ENCODE assay signal across 27 cellular contexts in the genomic region with DNA sequence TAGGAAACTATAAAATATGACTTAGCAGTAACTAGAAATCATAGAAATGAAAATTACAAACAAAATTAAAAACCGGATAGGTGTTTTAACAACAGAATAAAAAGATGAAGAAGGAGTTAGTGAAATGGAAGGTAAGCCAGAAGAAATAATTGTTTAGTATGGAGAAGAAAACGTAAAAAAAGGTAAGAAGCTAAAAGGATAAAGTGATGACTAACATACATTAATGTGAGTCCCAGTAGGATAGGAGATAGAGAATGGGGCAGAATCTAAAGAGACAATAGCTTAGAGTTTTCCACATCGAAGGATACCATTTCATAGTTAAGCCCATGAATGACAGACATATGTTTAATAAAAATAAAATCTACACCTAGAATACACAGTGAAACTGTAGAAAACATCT. TPM values are rescaled to one million over a fixed set of nuclear protein-coding genes. Genes with fewer than 3 reads are reported as not detected.
A peak's percentile ranks its signal among the peaks of the same experiment; 100 is the strongest.
DNase-seq lines count a peak whose midpoint lies in the region; ATAC-seq and TF ChIP-seq lines count a peak whose summit lies in the region.
"Had no signal": no experiment of that assay in that cellular context is flagged by ENCODE, and none has a peak within 500 bp of the region (broad histone marks: within the 10 kb centered on the region; RNA-seq: fewer than 3 reads in every experiment).

No MANE protein-coding gene starts in this region.

- H3K4me3 Mint-ChIP-seq in activated CD8-positive, alpha-beta T cell treated with anti-CD3 and anti-CD28 coated beads for 36 hours, result no peak overlapping the region
- H3K4me3 Mint-ChIP-seq in activated CD8-positive, alpha-beta T cell treated with anti-CD3 and anti-CD28 coated beads, Interleukin-2, amount 10 ng/mL, durations not matched to agents 7 days and 5 days, result no peak overlapping the region
- no peak overlapping the region for H3K4me3 Mint-ChIP-seq in activated naive CD8-positive, alpha-beta T cell treated with anti-CD3 and anti-CD28 coated beads for 36 hours
- no peak overlapping the region for H3K4me3 Mint-ChIP-seq in naive thymus-derived CD4-positive, alpha-beta T cell
- H3K4me3 Mint-ChIP-seq: B cell; T-helper 1 cell treated with Interleukin-12 subunit alpha and Interleukin-12 subunit beta and Interleukin-4 antibody, amounts not matched to agents 30 μg/mL and 1 μg/mL, for 36 hours had no signal

- H3K4me1 Mint-ChIP-seq in activated CD8-positive, alpha-beta T cell treated with anti-CD3 and anti-CD28 coated beads for 36 hours (ENCODE audit: low read depth), result peaks cover 34% of the 10 kb centered on the region
- peaks cover 7% of the 10 kb centered on the region for H3K4me1 Mint-ChIP-seq in activated CD8-positive, alpha-beta T cell treated with anti-CD3 and anti-CD28 coated beads, Interleukin-2, amount 10 ng/mL, durations not matched to agents 7 days and 5 days (ENCODE audit: low read depth)
- H3K4me1 Mint-ChIP-seq in activated naive CD8-positive, alpha-beta T cell treated with anti-CD3 and anti-CD28 coated beads for 36 hours, result peaks cover 39% of the 10 kb centered on the region
- peaks cover 11 to 56% (median 50%) of the 10 kb centered on the region in 7 donors for H3K4me1 Mint-ChIP-seq in naive thymus-derived CD4-positive, alpha-beta T cell

- H3K36me3 Mint-ChIP-seq in activated CD8-positive, alpha-beta T cell treated with anti-CD3 and anti-CD28 coated beads for 36 hours (ENCODE audit: low read depth), result peaks cover 32% of the 10 kb centered on the region
- peaks cover 23% of the 10 kb centered on the region for H3K36me3 Mint-ChIP-seq in activated CD8-positive, alpha-beta T cell treated with anti-CD3 and anti-CD28 coated beads, Interleukin-2, amount 10 ng/mL, durations not matched to agents 7 days and 5 days (ENCODE audit: low read depth)
- H3K36me3 Mint-ChIP-seq in activated naive CD8-positive, alpha-beta T cell treated with anti-CD3 and anti-CD28 coated beads for 36 hours, result peaks cover 34% of the 10 kb centered on the region
- peaks cover 0 to 31% (median 13%) of the 10 kb centered on the region in 5 donors for H3K36me3 Mint-ChIP-seq in naive thymus-derived CD4-positive, alpha-beta T cell

- no peak overlapping the region for H3K27ac ChIP-seq in HCT116 (ENCODE audit: low read depth, low read length)
- H3K27ac ChIP-seq in naive thymus-derived CD4-positive, alpha-beta T cell (ENCODE audit: low read depth, low read length), result no peak overlapping the region
- H3K27ac ChIP-seq: colonic mucosa, neutrophil, SJSA1, tibial artery had no signal

- no peak for TF ChIP-seq RAD21 in HCT116 (IDR thresholded peaks at IDR 0.05; ENCODE audit: low read depth)

- TF ChIP-seq POLR2A in HCT116 (IDR thresholded peaks at IDR 0.05; ENCODE audit: borderline replicate concordance, extremely low read depth, insufficient read depth, insufficient read length), result no peak

- no peak overlapping the region for H2AFZ ChIP-seq in HCT116 (ENCODE audit: low read depth, low read length, poor library complexity, severe bottlenecking)

- CTCF ChIA-PET in activated CD8-positive, alpha-beta T cell treated with anti-CD3 and anti-CD28 coated beads for 36 hours (lab: Charles Lee), result interaction anchor here (1.5 kb wide), 1 partner anchor 476 kb away, joined by 3 read pairs; no protein-coding TSS in a partner anchor
- CTCF ChIA-PET in activated CD8-positive, alpha-beta T cell treated with anti-CD3 and anti-CD28 coated beads, Interleukin-2, amount 10 ng/mL, durations not matched to agents 7 days and 5 days (lab: Charles Lee), result no interaction called here
- CTCF ChIA-PET in HCT116 (lab: Charles Lee), result no interaction called here
- CTCF ChIA-PET in naive thymus-derived CD4-positive, alpha-beta T cell (lab: Charles Lee), result no interaction called here

- POLR2A ChIA-PET in activated CD8-positive, alpha-beta T cell treated with anti-CD3 and anti-CD28 coated beads for 36 hours (lab: Charles Lee), result interaction anchor here (1.2 to 1.5 kb wide), 2 partner anchors 21 to 24 kb away, joined by 4 to 5 read pairs; no protein-coding TSS in a partner anchor
- POLR2A ChIA-PET in activated CD8-positive, alpha-beta T cell treated with anti-CD3 and anti-CD28 coated beads, Interleukin-2, amount 10 ng/mL, durations not matched to agents 7 days and 5 days (lab: Charles Lee), result no interaction called here
- POLR2A ChIA-PET in HCT116 (lab: Charles Lee), result no interaction called here
- POLR2A ChIA-PET in naive thymus-derived CD4-positive, alpha-beta T cell (lab: Charles Lee), result interaction anchor here (1.1 kb wide), 1 partner anchor 24 kb away, joined by 7 read pairs; no protein-coding TSS in a partner anchor

- intact Hi-C loops in activated CD8-positive, alpha-beta T cell treated with anti-CD3 and anti-CD28 coated beads for 36 hours (cut with micrococcal nuclease), result no loop called here
- intact Hi-C loops in HCT116 (cut with micrococcal nuclease), result no loop called here
- intact Hi-C loops in naive thymus-derived CD4-positive, alpha-beta T cell (cut with micrococcal nuclease), result no loop called here

- no peak for DNase-seq in activated CD8-positive, alpha-beta T cell treated with anti-CD3 and anti-CD28 coated beads for 36 hours
- no peak for DNase-seq in activated CD8-positive, alpha-beta T cell treated with anti-CD3 and anti-CD28 coated beads, Interleukin-2, amount 10 ng/mL, durations not matched to agents 7 days and 5 days
- no peak for DNase-seq in HCT116 (ENCODE audit: low read depth, low spot score)
- DNase-seq in activated naive CD8-positive, alpha-beta T cell treated with anti-CD3 and anti-CD28 coated beads for 36 hours, result no peak
- no peak for DNase-seq in naive thymus-derived CD4-positive, alpha-beta T cell
- no peak for DNase-seq in CD1c-positive myeloid dendritic cell (ENCODE audit: extremely low spot score)
- DNase-seq in NCI-H2107 (lab: John Stamatoyannopoulos, UW), result no peak
- DNase-seq: activated CD4-positive, CD25-positive, alpha-beta regulatory T cell treated with anti-CD3 and anti-CD28 coated beads, Interleukin-2, amount 50 U/mL, for 72 hours; activated T-cell treated with anti-CD3 and anti-CD28 coated beads, Interleukin-2, amount 50 U/mL, for 1 hour; colonic mucosa; COR-L47; DMS79; GF-D8; HCEC 1CT; hypothalamus; KBM-7; NCI-H1105; NCI-H1930; NCI-H526 treated with DMSO at 0.1 percent for 48 hours; stimulated activated CD4-positive, alpha-beta T cell treated with anti-CD3 and anti-CD28 coated beads, Interleukin-15, amount 100 ng/mL, for 24 hours; stomach; tibial artery had no signal

- no peaks in the 10 kb centered on the region for H3K4me1 ChIP-seq in HCT116 (ENCODE audit: control insufficient read depth in 1 of 2, insufficient read depth in 2 of 2, low read length in 2 of 2)
- H3K4me1 ChIP-seq in naive thymus-derived CD4-positive, alpha-beta T cell (ENCODE audit: control insufficient read depth in 2 of 2, insufficient read depth in 2 of 2, low read length in 2 of 2), result no peaks in the 10 kb centered on the region
- H3K4me1 ChIP-seq: colonic mucosa, SJSA1, tibial artery had no signal

- H3K9me3 Mint-ChIP-seq in activated CD8-positive, alpha-beta T cell treated with anti-CD3 and anti-CD28 coated beads for 36 hours, result no peaks in the 10 kb centered on the region
- no peaks in the 10 kb centered on the region for H3K9me3 Mint-ChIP-seq in activated CD8-positive, alpha-beta T cell treated with anti-CD3 and anti-CD28 coated beads, Interleukin-2, amount 10 ng/mL, durations not matched to agents 7 days and 5 days (ENCODE audit: insufficient read depth)
- H3K9me3 Mint-ChIP-seq in activated naive CD8-positive, alpha-beta T cell treated with anti-CD3 and anti-CD28 coated beads for 36 hours, result no peaks in the 10 kb centered on the region
- H3K9me3 Mint-ChIP-seq in naive thymus-derived CD4-positive, alpha-beta T cell, result no peaks in the 10 kb centered on the region
- H3K9me3 Mint-ChIP-seq: T-helper 1 cell treated with Interleukin-12 subunit alpha and Interleukin-12 subunit beta and Interleukin-4 antibody, amounts not matched to agents 30 μg/mL and 1 μg/mL, for 36 hours had no signal

- no peak overlapping the region for H3K4me2 ChIP-seq in HCT116 (ENCODE audit: low read length)

- no peak overlapping the region for H3K9ac ChIP-seq in HCT116 (ENCODE audit: low read length)

- no peak overlapping the region for H3K4me3 ChIP-seq in HCT116 (replicated peaks in 1 of 2; ENCODE audit: low read depth in 1 of 2, low read length in 2 of 2)
- H3K4me3 ChIP-seq in naive thymus-derived CD4-positive, alpha-beta T cell (ENCODE audit: low read length), result no peak overlapping the region
- H3K4me3 ChIP-seq: colonic mucosa, SJSA1, stomach, tibial artery had no signal

- H4K20me1 ChIP-seq in HCT116 (ENCODE audit: insufficient read depth), result no peaks in the 10 kb centered on the region

- no peaks in the 10 kb centered on the region for H3K9me2 ChIP-seq in HCT116 (ENCODE audit: insufficient read depth)

- RAD21 ChIA-PET in HCT116 (lab: Charles Lee; ENCODE audit: low non-redundant PET in 1 of 2, low total read pairs in 2 of 2, uncharacterized antibody in 2 of 2, unreplicated experiment in 2 of 2), result no interaction called here

- peak overlapping the region; percentile 51 for H3K27ac Mint-ChIP-seq in activated CD8-positive, alpha-beta T cell treated with anti-CD3 and anti-CD28 coated beads for 36 hours
- no peak overlapping the region for H3K27ac Mint-ChIP-seq in activated CD8-positive, alpha-beta T cell treated with anti-CD3 and anti-CD28 coated beads, Interleukin-2, amount 10 ng/mL, durations not matched to agents 7 days and 5 days
- H3K27ac Mint-ChIP-seq in activated naive CD8-positive, alpha-beta T cell treated with anti-CD3 and anti-CD28 coated beads for 36 hours, result peak overlapping the region; percentile 4
- H3K27ac Mint-ChIP-seq in naive thymus-derived CD4-positive, alpha-beta T cell, result peak overlapping the region in 7 of 9 donors; percentile 1 to 82 (median 23)
- H3K27ac Mint-ChIP-seq: B cell; T-helper 1 cell treated with Interleukin-12 subunit alpha and Interleukin-12 subunit beta and Interleukin-4 antibody, amounts not matched to agents 30 μg/mL and 1 μg/mL, for 36 hours had no signal

- H3K79me2 ChIP-seq in HCT116 (ENCODE audit: insufficient read depth, low read length), result peaks cover 92% of the 10 kb centered on the region

- H3K36me3 ChIP-seq in HCT116 (ENCODE audit: control insufficient read depth in 1 of 2, insufficient read depth in 2 of 2, low read length in 2 of 2), result peaks cover 0 to 4% of the 10 kb centered on the region in 2 experiments; a peak in 2 of 4 replicates
- peaks cover 0 to 5% (median 0%) of the 10 kb centered on the region in 3 experiments for H3K36me3 ChIP-seq in naive thymus-derived CD4-positive, alpha-beta T cell (ENCODE audit: control insufficient read depth in 2 of 3, insufficient read depth in 3 of 3, low read length in 3 of 3)
- H3K36me3 ChIP-seq: colonic mucosa, neutrophil had no signal

- H3K9me3 ChIP-seq in HCT116 (ENCODE audit: control insufficient read depth in 1 of 2, insufficient read depth in 1 of 2, low read depth in 1 of 2, low read length in 2 of 2), result no peaks in the 10 kb centered on the region
- H3K9me3 ChIP-seq in naive thymus-derived CD4-positive, alpha-beta T cell (ENCODE audit: control insufficient read depth in 2 of 3, low read length in 3 of 3), result no peaks in the 10 kb centered on the region
- H3K9me3 ChIP-seq: colonic mucosa, neutrophil, SJSA1, stomach, tibial artery had no signal

- no peaks in the 10 kb centered on the region for H3K27me3 Mint-ChIP-seq in activated CD8-positive, alpha-beta T cell treated with anti-CD3 and anti-CD28 coated beads for 36 hours
- H3K27me3 Mint-ChIP-seq in activated CD8-positive, alpha-beta T cell treated with anti-CD3 and anti-CD28 coated beads, Interleukin-2, amount 10 ng/mL, durations not matched to agents 7 days and 5 days (ENCODE audit: low read depth), result no peaks in the 10 kb centered on the region
- H3K27me3 Mint-ChIP-seq in activated naive CD8-positive, alpha-beta T cell treated with anti-CD3 and anti-CD28 coated beads for 36 hours, result no peaks in the 10 kb centered on the region
- H3K27me3 Mint-ChIP-seq in naive thymus-derived CD4-positive, alpha-beta T cell, result no peaks in the 10 kb centered on the region
- H3K27me3 Mint-ChIP-seq: B cell had no signal

- ATAC-seq in activated CD8-positive, alpha-beta T cell treated with anti-CD3 and anti-CD28 coated beads for 36 hours, result no peak
- ATAC-seq in activated CD8-positive, alpha-beta T cell treated with anti-CD3 and anti-CD28 coated beads, Interleukin-2, amount 10 ng/mL, durations not matched to agents 7 days and 5 days, result no peak
- ATAC-seq in HCT116 (no peak), GM19452 (IDR thresholded peaks at IDR 0.05; ENCODE audit: unreplicated experiment) (no peak)
- no peak for ATAC-seq in naive thymus-derived CD4-positive, alpha-beta T cell

- BruUV-seq in HCT116 (replicated peaks; lab: Mats Ljungman, UMichigan), result no TSS peak

- TF ChIP-seq CTCF in activated CD8-positive, alpha-beta T cell treated with anti-CD3 and anti-CD28 coated beads for 36 hours (IDR thresholded peaks at IDR 0.05), result no peak
- no peak for TF ChIP-seq CTCF in HCT116 (IDR thresholded peaks at IDR 0.05 in 2 of 3, conservative IDR thresholded peaks at IDR 0.05 in 1 of 3; ENCODE audit: borderline replicate concordance in 1 of 3, insufficient read depth in 1 of 3, low read depth in 2 of 3, low read length in 2 of 3)

- H3K27me3 ChIP-seq in HCT116 (ENCODE audit: insufficient read depth, low read length), result no peaks in the 10 kb centered on the region
- no peaks in the 10 kb centered on the region for H3K27me3 ChIP-seq in naive thymus-derived CD4-positive, alpha-beta T cell (ENCODE audit: control insufficient read depth in 2 of 2, insufficient read depth in 2 of 2, low read length in 2 of 2)
- H3K27me3 ChIP-seq: colonic mucosa, neutrophil, SJSA1, stomach, tibial artery had no signal

RNA-seq across cellular contexts. Expression of a gene that starts 25.3 kb away (rescaled TPM):
- 100 to 1,000 TPM; 156 TPM for total RNA-seq in activated CD8-positive, alpha-beta T cell treated with anti-CD3 and anti-CD28 coated beads for 36 hours
- total RNA-seq in activated CD8-positive, alpha-beta T cell treated with anti-CD3 and anti-CD28 coated beads, Interleukin-2, amount 10 ng/mL, durations not matched to agents 7 days and 5 days, result 100 to 1,000 TPM; 173 to 177 TPM
- 164 TPM for total RNA-seq in HCT116 (2021; ENCODE audit: unreplicated experiment)
- polyA plus RNA-seq in HCT116 (2012), result 41.1 and 50.2 TPM in 2 replicates
- total RNA-seq in activated naive CD8-positive, alpha-beta T cell treated with anti-CD3 and anti-CD28 coated beads for 36 hours, result 100 to 1,000 TPM; 151 to 158 TPM
- total RNA-seq in naive thymus-derived CD4-positive, alpha-beta T cell, result 100 to 1,000 TPM; 135 to 177 (median 167) TPM
- 10 to 100 TPM; 51.1 to 65.4 TPM for polyA plus RNA-seq in naive thymus-derived CD4-positive, alpha-beta T cell

Comparison
In these comparisons a context has a peak if more than half of its experiments do, and no peak if none do; other contexts are left out.
1. POLR2A ChIA-PET loops: an anchor here in activated CD8-positive, alpha-beta T cell treated with anti-CD3 and anti-CD28 coated beads for 36 hours (1.2 to 1.5 kb wide) and naive thymus-derived CD4-positive, alpha-beta T cell (1.1 kb wide); none called in activated CD8-positive, alpha-beta T cell treated with anti-CD3 and anti-CD28 coated beads, Interleukin-2, amount 10 ng/mL, durations not matched to agents 7 days and 5 days and HCT116.